In genomic region chrX:10121787-10122186, GRCh38 we compare ENCODE assay signal across 10 cellular contexts. TPM values are rescaled to one million over a fixed set of nuclear protein-coding genes. Genes with fewer than 3 reads are reported as not detected.
DNase-seq lines count a peak whose midpoint lies in the region; ATAC-seq lines count a peak whose summit lies in the region.
"Had no signal": no experiment of that assay in that cellular context is flagged by ENCODE, and none has a peak within 500 bp of the region (broad histone marks: within the 10 kb centered on the region; RNA-seq: fewer than 3 reads in every experiment).

No MANE protein-coding gene starts in this region.

- DNase-seq in dermis blood vessel endothelial cell: peak; percentile 12
- DNase-seq in T-helper 9 cell: no peak
- no peak for DNase-seq in activated CD4-positive, CD25-positive, alpha-beta regulatory T cell treated with anti-CD3 and anti-CD28 coated beads, Interleukin-2, amount 50 U/mL, for 72 hours
- DNase-seq in middle frontal gyrus (ENCODE audit: extremely low spot score, low spot score): no peak
- DNase-seq in hypothalamus (lab: John Stamatoyannopoulos, UW): no peak
- DNase-seq: activated naive CD4-positive, alpha-beta T cell treated with anti-CD3 and anti-CD28 coated beads for 36 hours; DMS 273 treated with DMSO at 0.1 percent for 48 hours had no signal

- ATAC-seq in GM18499 (IDR thresholded peaks at IDR 0.05; ENCODE audit: insufficient read depth, unreplicated experiment): peak; percentile 63
- ATAC-seq in GM21515 (IDR thresholded peaks at IDR 0.05; ENCODE audit: unreplicated experiment): peak; percentile 84
- peak; percentile 82 for ATAC-seq in HG03460 (IDR thresholded peaks at IDR 0.05; ENCODE audit: unreplicated experiment)

RNA-seq across cellular contexts. Expression of gene CLCN4, which starts 35.0 kb away (rescaled TPM):
- total RNA-seq in dermis blood vessel endothelial cell: 6.5 and 9.6 TPM in 2 replicates
- total RNA-seq: activated naive CD4-positive, alpha-beta T cell treated with anti-CD3 and anti-CD28 coated beads for 36 hours had no signal
